In genomic region chr18:78743078-78743477, GRCh38 we compare ENCODE assay signal across 28 cellular contexts.
"Had no signal": no experiment of that assay in that cellular context is flagged by ENCODE, and none has a peak within 500 bp of the region (broad histone marks: within the 10 kb centered on the region; RNA-seq: fewer than 3 reads in every experiment).

No MANE protein-coding gene starts in this region.

- H3K36me3 Mint-ChIP-seq: activated naive CD4-positive, alpha-beta T cell treated with anti-CD3 and anti-CD28 coated beads, Interleukin-2, amount 50 U/mL, for 72 hours had no signal

- H3K9me3 ChIP-seq: ascending aorta, body of pancreas had no signal

- H3K4me1 Mint-ChIP-seq: activated naive CD8-positive, alpha-beta T cell treated with anti-CD3 and anti-CD28 coated beads, Interleukin-2, amount 50 U/mL, for 24 hours; central memory CD8-positive, alpha-beta T cell had no signal

- H3K27me3 Mint-ChIP-seq: activated naive CD8-positive, alpha-beta T cell treated with anti-CD3 and anti-CD28 coated beads, Interleukin-2, amount 50 U/mL, for 24 hours had no signal

- H3K4me3 ChIP-seq: ascending aorta, body of pancreas, SJSA1 had no signal

- ATAC-seq: activated CD8-positive, alpha-beta T cell treated with anti-CD3 and anti-CD28 coated beads, Interleukin-2, amount 10 ng/mL, durations not matched to agents 7 days and 5 days; activated naive CD4-positive, alpha-beta T cell treated with anti-CD3 and anti-CD28 coated beads, Interleukin-2, amount 50 U/mL, for 72 hours; body of pancreas; Panc1; SK-N-SH treated with all-trans-retinoic acid at 6 μM for 48 hours; WTC11 had no signal

- H3K27ac ChIP-seq: ascending aorta, body of pancreas, RWPE1, SJSA1 had no signal

- H3K4me1 ChIP-seq: ascending aorta, body of pancreas, SJSA1 had no signal

- H3K27ac Mint-ChIP-seq: activated CD8-positive, alpha-beta T cell treated with anti-CD3 and anti-CD28 coated beads, Interleukin-2, amount 10 ng/mL, durations not matched to agents 7 days and 5 days; activated naive CD4-positive, alpha-beta T cell treated with anti-CD3 and anti-CD28 coated beads, Interleukin-2, amount 50 U/mL, for 72 hours; activated naive CD8-positive, alpha-beta T cell treated with anti-CD3 and anti-CD28 coated beads, Interleukin-2, amount 50 U/mL, for 24 hours; T-helper 1 cell treated with Interleukin-12 subunit alpha and Interleukin-12 subunit beta and Interleukin-4 antibody, amounts not matched to agents 30 μg/mL and 1 μg/mL, for 36 hours; WTC11 had no signal

- H3K36me3 ChIP-seq: ascending aorta, SJSA1 had no signal

- H3K27me3 ChIP-seq: ascending aorta, body of pancreas, SJSA1 had no signal

- H3K4me3 Mint-ChIP-seq: activated CD8-positive, alpha-beta T cell treated with anti-CD3 and anti-CD28 coated beads, Interleukin-2, amount 10 ng/mL, durations not matched to agents 7 days and 5 days; activated naive CD8-positive, alpha-beta T cell treated with anti-CD3 and anti-CD28 coated beads, Interleukin-2, amount 50 U/mL, for 24 hours; central memory CD8-positive, alpha-beta T cell; T-helper 1 cell treated with Interleukin-12 subunit alpha and Interleukin-12 subunit beta and Interleukin-4 antibody, amounts not matched to agents 30 μg/mL and 1 μg/mL, for 36 hours; WTC11 had no signal

- DNase-seq: activated CD4-positive, alpha-beta T cell treated with anti-CD3 and anti-CD28 coated beads for 48 hours; activated CD4-positive, alpha-beta T cell treated with anti-CD3 and anti-CD28 coated beads, Interleukin-2, amount 50 U/mL, for 4 hours; activated CD4-positive, CD25-positive, alpha-beta regulatory T cell treated with anti-CD3 and anti-CD28 coated beads, Interleukin-2, amount 50 U/mL, for 72 hours; activated CD8-positive, alpha-beta memory T cell treated with anti-CD3 and anti-CD28 coated beads, Interleukin-2, amount 50 U/mL, for 48 hours; activated CD8-positive, alpha-beta T cell treated with anti-CD3 and anti-CD28 coated beads, Interleukin-2, amount 10 ng/mL, durations not matched to agents 7 days and 5 days; activated naive CD4-positive, alpha-beta T cell treated with Interleukin-2 at 50 U/mL for 16 hours; activated naive CD8-positive, alpha-beta T cell treated with anti-CD3 and anti-CD28 coated beads, Interleukin-2, amount 50 U/mL, for 24 hours; activated T-cell treated with anti-CD3 and anti-CD28 coated beads, Interleukin-2, amount 50 U/mL, for 1 hour; amniotic stem cell; body of pancreas; KG1; NCI-H1048; NCI-H146; NCI-H187 treated with DMSO at 0.1 percent for 48 hours; NCI-H2171; NCI-H226; NCI-H526; NCI-H82; Right ventricle myocardium superior had no signal

- H3K9me3 Mint-ChIP-seq: activated naive CD8-positive, alpha-beta T cell treated with anti-CD3 and anti-CD28 coated beads, Interleukin-2, amount 50 U/mL, for 24 hours; central memory CD8-positive, alpha-beta T cell had no signal
